In genomic region chr11:96235725-96236124, GRCh38 we compare ENCODE assay signal across 9 cellular contexts.
DNase-seq lines count a peak whose midpoint lies in the region; ATAC-seq and TF ChIP-seq lines count a peak whose summit lies in the region.
"Had no signal": no experiment of that assay in that cellular context is flagged by ENCODE, and none has a peak within 500 bp of the region (broad histone marks: within the 10 kb centered on the region; RNA-seq: fewer than 3 reads in every experiment).

No MANE protein-coding gene starts in this region.

- ATAC-seq in GM19438 (IDR thresholded peaks at IDR 0.05; ENCODE audit: low read depth, unreplicated experiment): peak; percentile 85
- peak; percentile 94 for ATAC-seq in HG03520 (IDR thresholded peaks at IDR 0.05; ENCODE audit: unreplicated experiment)
- ATAC-seq: Panc1 had no signal

- H3K36me3 ChIP-seq in ACC112 (ENCODE audit: insufficient read depth, low read length): peaks cover 8% of the 10 kb centered on the region
- H3K36me3 ChIP-seq in left ventricle myocardium inferior: no peaks in the 10 kb centered on the region
- H3K36me3 ChIP-seq in right atrium auricular region: no peaks in the 10 kb centered on the region

- H3K27ac ChIP-seq in ACC112 (ENCODE audit: low read depth, low read length) (0 out of 2 replicates have a peak overlapping the region, but pooled peaks have one; percentile 4), left ventricle myocardium inferior (replicated peaks) (no peak overlapping the region), right atrium auricular region (no peak overlapping the region)

- peaks cover 84% of the 10 kb centered on the region for H3K79me2 ChIP-seq in ACC112 (ENCODE audit: control insufficient read depth, insufficient read depth, low read length, unreplicated experiment)

- peaks cover 54% of the 10 kb centered on the region for H3K4me1 ChIP-seq in ACC112 (ENCODE audit: control insufficient read depth, insufficient read depth, low read length, unreplicated experiment)
- peaks cover 32% of the 10 kb centered on the region for H3K4me1 ChIP-seq in left ventricle myocardium inferior
- peaks cover 0 to 22% of the 10 kb centered on the region in 2 donors for H3K4me1 ChIP-seq in right atrium auricular region

- no peak overlapping the region for H2AFZ ChIP-seq in ACC112 (ENCODE audit: low read length, unreplicated experiment)

- H3K27me3 ChIP-seq in ACC112 (ENCODE audit: insufficient read depth, low read length) (no peaks in the 10 kb centered on the region), left ventricle myocardium inferior (ENCODE audit: low read depth) (no peaks in the 10 kb centered on the region), right atrium auricular region (no peaks in the 10 kb centered on the region)

- intact Hi-C loops in left ventricle myocardium inferior (cut with micrococcal nuclease): no loop called here

- no peak for TF ChIP-seq CTCF in left ventricle myocardium inferior (IDR thresholded peaks at IDR 0.05; ENCODE audit: borderline replicate concordance)
- no peak for TF ChIP-seq CTCF in right atrium auricular region (IDR thresholded peaks at IDR 0.05)

- DNase-seq in fibroblast of gingiva (ENCODE audit: low read depth) (peak; percentile 27), left ventricle myocardium inferior (no peak), cerebellum (ENCODE audit: low spot score) (no peak), right atrium auricular region (ENCODE audit: low spot score) (no peak), NCI-H146 treated with DMSO at 0.1 percent for 48 hours (lab: John Stamatoyannopoulos, UW; ENCODE audit: unreplicated experiment) (no peak)

- H3K4me3 ChIP-seq in ACC112 (ENCODE audit: low read depth, low read length): no peak overlapping the region
- H3K4me3 ChIP-seq in left ventricle myocardium inferior: no peak overlapping the region
- no peak overlapping the region for H3K4me3 ChIP-seq in right atrium auricular region

- no peaks in the 10 kb centered on the region for H3K9me3 ChIP-seq in left ventricle myocardium inferior (replicated peaks)
- H3K9me3 ChIP-seq in right atrium auricular region: no peaks in the 10 kb centered on the region
